Comparison of ENCODE assay signal across 8 cellular contexts in genomic region chr13:95191821-95192220, GRCh38.
DNase-seq lines count a peak whose midpoint lies in the region; ATAC-seq and TF ChIP-seq lines count a peak whose summit lies in the region.

No MANE protein-coding gene starts in this region.

- H3K27ac ChIP-seq in OCI-LY1 (ENCODE audit: low read depth, low read length, poor library complexity, severe bottlenecking): no peak overlapping the region
- no peak overlapping the region for H3K27ac ChIP-seq in substantia nigra (ENCODE audit: low read depth, low read length, poor library complexity, severe bottlenecking)

- H3K27ac Mint-ChIP-seq in neural crest cell (ENCODE audit: unreplicated experiment): no peak overlapping the region

- peak; percentile 91 for TF ChIP-seq CTCF in GM20000 (IDR thresholded peaks at IDR 0.05; ENCODE audit: extremely low read depth, missing control alignments)
- peak; percentile 100 for TF ChIP-seq CTCF in OCI-LY1 (IDR thresholded peaks at IDR 0.05; ENCODE audit: low read length)
- TF ChIP-seq CTCF in fibroblast of mammary gland (conservative IDR thresholded peaks at IDR 0.05; ENCODE audit: control insufficient read depth, insufficient read depth, low read depth, low read length): peak; percentile 91
- peak; percentile 95 for TF ChIP-seq CTCF in neural crest cell (conservative IDR thresholded peaks at IDR 0.05)

- peak; percentile 89 for ATAC-seq in HG03565 (IDR thresholded peaks at IDR 0.05; ENCODE audit: unreplicated experiment)

- no peak overlapping the region for H2AFZ ChIP-seq in OCI-LY1 (ENCODE audit: low read length)

- no peaks in the 10 kb centered on the region for H3K9me2 ChIP-seq in OCI-LY1 (ENCODE audit: low read depth, low read length)

- peak overlapping the region; percentile 21 for H3K4me3 Mint-ChIP-seq in neural crest cell

- DNase-seq in DMS 273 (lab: John Stamatoyannopoulos, UW; ENCODE audit: unreplicated experiment) (peak; percentile 87), GM20000 (ENCODE audit: low spot score) (peak; percentile 68), activated T-cell treated with anti-CD3 and anti-CD28 coated beads for 4 hours (peak; percentile 49), fibroblast of mammary gland (ENCODE audit: low read depth) (peak; percentile 77), neural crest cell (ENCODE audit: low read depth, low spot score) (peak; percentile 95), substantia nigra (lab: John Stamatoyannopoulos, UW) (peak; percentile 7 to 83 (median 64))

- no peaks in the 10 kb centered on the region for H3K27me3 ChIP-seq in OCI-LY1 (ENCODE audit: insufficient read depth, low read length)

- H3K4me3 ChIP-seq in OCI-LY1 (ENCODE audit: low read depth, low read length, poor library complexity, severe bottlenecking) (no peak overlapping the region), fibroblast of mammary gland (ENCODE audit: control insufficient read depth, low read depth, low read length) (no peak overlapping the region)

- no peaks in the 10 kb centered on the region for H3K27me3 Mint-ChIP-seq in neural crest cell (ENCODE audit: low read depth)

- no peaks in the 10 kb centered on the region for H3F3A ChIP-seq in OCI-LY1 (ENCODE audit: insufficient read depth, low read length)

- H3K36me3 ChIP-seq in OCI-LY1 (ENCODE audit: insufficient read depth, low read length): peaks cover 25% of the 10 kb centered on the region; the same call in 1 of the 2 replicates

- H3K79me2 ChIP-seq in OCI-LY1 (ENCODE audit: insufficient read depth, low read length): no peaks in the 10 kb centered on the region

- H3K9me3 ChIP-seq in OCI-LY1 (ENCODE audit: low read length): no peaks in the 10 kb centered on the region

- no peaks in the 10 kb centered on the region for H3K4me1 ChIP-seq in OCI-LY1 (ENCODE audit: insufficient read depth, low read length, severe bottlenecking)

- no peak overlapping the region for H3K4me2 ChIP-seq in OCI-LY1 (ENCODE audit: low read length)

- H3K36me3 Mint-ChIP-seq in neural crest cell (ENCODE audit: low read depth): peaks cover 7% of the 10 kb centered on the region

- H3K9me3 Mint-ChIP-seq in neural crest cell: no peaks in the 10 kb centered on the region

- no peaks in the 10 kb centered on the region for H3K4me1 Mint-ChIP-seq in neural crest cell

- no peaks in the 10 kb centered on the region for H4K20me1 ChIP-seq in OCI-LY1 (ENCODE audit: insufficient read depth, low read length)

- no peak overlapping the region for H3K9ac ChIP-seq in OCI-LY1 (ENCODE audit: low read length)
